Comparison of ENCODE assay signal across 12 cellular contexts in genomic region chr12:45789025-45789424, GRCh38. TPM values are rescaled to one million over a fixed set of nuclear protein-coding genes. Genes with fewer than 3 reads are reported as not detected.
A peak's percentile ranks its signal among the peaks of the same experiment; 100 is the strongest.
DNase-seq lines count a peak whose midpoint lies in the region; ATAC-seq and TF ChIP-seq lines count a peak whose summit lies in the region.
"Had no signal": no experiment of that assay in that cellular context is flagged by ENCODE, and none has a peak within 500 bp of the region (broad histone marks: within the 10 kb centered on the region; RNA-seq: fewer than 3 reads in every experiment).

No MANE protein-coding gene starts in this region.

- H3K36me3 ChIP-seq in right lobe of liver = no peaks in the 10 kb centered on the region
- H3K36me3 ChIP-seq: sigmoid colon, vagina had no signal

- no peaks in the 10 kb centered on the region for H3K4me1 ChIP-seq in right lobe of liver

- ATAC-seq in HG03571 (IDR thresholded peaks at IDR 0.05; ENCODE audit: unreplicated experiment) (peak; percentile 62), sciatic nerve (peak; percentile 65), right lobe of liver (no peak)

- intact Hi-C loops in sciatic nerve (cut with DNase I) = no loop called here
- intact Hi-C loops in right lobe of liver (cut with DNase I) = no loop called here

- DNase-seq in GM12865 (ENCODE audit: low read depth) (peak; percentile 12), amniotic epithelial cell (ENCODE audit: low read depth) (peak; percentile 78), sciatic nerve (ENCODE audit: low spot score) (no peak), right lobe of liver (no peak)
- no peak for DNase-seq in activated CD4-positive, CD25-positive, alpha-beta regulatory T cell (lab: John Stamatoyannopoulos, UW)
- DNase-seq in stimulated activated CD8-positive, alpha-beta memory T cell treated with anti-CD3 and anti-CD28 coated beads, Interleukin-4, amount 100 ng/mL, for 48 hours = no peak
- DNase-seq: effector memory CD4-positive, alpha-beta T cell; H7; NCI-H1048; sigmoid colon had no signal

- H3K27ac ChIP-seq in right lobe of liver = no peak overlapping the region
- H3K27ac ChIP-seq: vagina had no signal

- H3K4me3 ChIP-seq in GM12865 (ENCODE audit: low read depth, low read length) (no peak overlapping the region), right lobe of liver (no peak overlapping the region)
- H3K4me3 ChIP-seq: sigmoid colon, vagina had no signal

- H3K9me3 ChIP-seq in right lobe of liver = no peaks in the 10 kb centered on the region
- H3K9me3 ChIP-seq: sigmoid colon, vagina had no signal

- H3K27me3 ChIP-seq in right lobe of liver = no peaks in the 10 kb centered on the region
- H3K27me3 ChIP-seq: sigmoid colon, vagina had no signal

- no peak for TF ChIP-seq POLR2A in right lobe of liver (IDR thresholded peaks at IDR 0.05)

- no peak for TF ChIP-seq CTCF in GM12865 (IDR thresholded peaks at IDR 0.05; ENCODE audit: insufficient read depth, low read depth, low read length, missing control alignments)
- TF ChIP-seq CTCF in right lobe of liver (IDR thresholded peaks at IDR 0.05) = no peak

RNA-seq across cellular contexts. Expression of gene ARID2, which starts 59.5 kb away (rescaled TPM):
- total RNA-seq in sciatic nerve (42.8 TPM), right lobe of liver (10 to 100 TPM in 2 of 6 experiments, 1 to 10 TPM in 4; 6.2 to 11.8 (median 9.1) TPM)

Comparison
In these comparisons a context has a peak if more than half of its experiments do, and no peak if none do; other contexts are left out.
1. DNase-seq: peak in GM12865 (single experiment) and amniotic epithelial cell (single experiment); none in sciatic nerve (single experiment), right lobe of liver (0 of 3), activated CD4-positive, CD25-positive, alpha-beta regulatory T cell (0 of 4) and stimulated activated CD8-positive, alpha-beta memory T cell treated with anti-CD3 and anti-CD28 coated beads, Interleukin-4, amount 100 ng/mL, for 48 hours (single experiment).
2. ATAC-seq: peak in HG03571 (single experiment) and sciatic nerve (single experiment); none in right lobe of liver (0 of 4).